In the genomic region with DNA sequence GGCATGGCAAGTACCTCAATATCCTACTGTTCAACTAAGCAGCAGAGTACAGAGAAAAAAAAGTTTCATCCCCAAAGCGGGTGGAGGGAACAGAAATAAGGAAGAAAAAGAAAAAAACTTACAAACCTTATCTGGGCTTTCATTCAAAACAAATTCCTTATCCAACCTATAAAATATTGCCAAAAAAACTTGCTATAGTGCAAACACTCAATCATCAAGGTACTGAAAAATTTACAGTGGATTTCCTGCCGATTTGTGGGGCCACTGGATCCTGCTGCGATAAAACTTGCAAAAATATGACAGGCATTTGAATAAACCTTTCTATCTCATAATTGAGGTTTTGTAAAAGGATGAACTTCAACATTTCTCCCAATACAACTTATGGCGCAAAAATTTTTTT, we compare ENCODE assay signal across 7 cellular contexts.
"Had no signal": no experiment of that assay in that cellular context is flagged by ENCODE, and none has a peak within 500 bp of the region (broad histone marks: within the 10 kb centered on the region; RNA-seq: fewer than 3 reads in every experiment).

No MANE protein-coding gene starts in this region.

- H3K4me3 ChIP-seq: GM23248, HAP-1 had no signal

- H3K27ac ChIP-seq: GM23248 had no signal

- FAIRE-seq: HTR-8/SVneo had no signal

- H3K9ac ChIP-seq: GM23248 had no signal

- H2AFZ ChIP-seq: GM23248 had no signal

- H3K9me3 ChIP-seq: HAP-1 had no signal

- ATAC-seq: HCT116 had no signal

- DNase-seq: GM23248, GOT3, H7, IMR-90 had no signal

- H3K4me1 ChIP-seq: HAP-1 had no signal

- H3K36me3 ChIP-seq: HAP-1 had no signal
